Comparison of ENCODE assay signal across 30 cellular contexts in the genomic region with DNA sequence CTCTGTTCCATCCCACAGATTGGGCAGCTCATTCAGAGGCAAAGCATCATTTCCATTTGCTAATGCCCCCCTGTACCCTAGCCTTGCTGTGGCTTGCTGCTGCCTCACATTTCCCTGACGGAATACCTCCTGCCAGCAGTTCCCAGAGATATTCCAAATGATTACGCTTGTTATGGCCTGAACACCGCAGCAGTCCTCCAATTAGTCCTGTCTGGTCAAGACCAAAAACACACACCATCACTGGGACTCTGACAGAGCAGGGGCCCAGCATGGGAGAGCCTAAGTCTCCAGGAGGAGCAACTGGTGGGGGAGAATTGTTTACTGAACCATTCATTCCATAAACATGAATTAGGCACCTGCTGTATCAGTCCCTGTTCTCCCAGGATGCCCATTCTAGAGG. TPM values are rescaled to one million over a fixed set of nuclear protein-coding genes. Genes with fewer than 3 reads are reported as not detected.
"Had no signal": no experiment of that assay in that cellular context is flagged by ENCODE, and none has a peak within 500 bp of the region (broad histone marks: within the 10 kb centered on the region; RNA-seq: fewer than 3 reads in every experiment).

No MANE protein-coding gene starts in this region.

- H3K36me3 ChIP-seq: brain microvascular endothelial cell, esophagus squamous epithelium, gastroesophageal sphincter, WERI-Rb-1 had no signal

- H3K9me3 ChIP-seq: esophagus squamous epithelium, gastroesophageal sphincter had no signal

- H3K27ac Mint-ChIP-seq: activated B cell treated with CpG ODN at 0.5 μM for 24 hours; activated CD4-positive, alpha-beta memory T cell treated with anti-CD3 and anti-CD28 coated beads for 36 hours; activated CD8-positive, alpha-beta T cell treated with anti-CD3 and anti-CD28 coated beads, Interleukin-2, amount 10 ng/mL, durations not matched to agents 7 days and 5 days; activated naive CD8-positive, alpha-beta T cell; activated T-helper 17 cell treated with anti-CD3 and anti-CD28 coated beads, Interleukin-2, amount 50 U/mL, for 72 hours; effector memory CD8-positive, alpha-beta T cell; T-helper 17 cell; T-helper 2 cell treated with Interferon-gamma antibody and Interleukin-4, amounts not matched to agents 5 μg/mL and 100 μg/mL, for 36 hours had no signal

- ATAC-seq: activated CD4-positive, CD25-positive, alpha-beta regulatory T cell treated with anti-CD3 and anti-CD28 coated beads, Interleukin-2, amount 50 U/mL, for 24 hours; activated CD8-positive, alpha-beta T cell treated with anti-CD3 and anti-CD28 coated beads, Interleukin-2, amount 10 ng/mL, durations not matched to agents 7 days and 5 days; activated T-cell treated with anti-CD3 and anti-CD28 coated beads, Interleukin-2, amount 50 U/mL, for 4 hours; activated T-helper 17 cell treated with anti-CD3 and anti-CD28 coated beads, Interleukin-2, amount 50 U/mL, for 72 hours; effector memory CD8-positive, alpha-beta T cell; gastroesophageal sphincter; T-helper 17 cell had no signal

- H3K4me3 ChIP-seq: esophagus squamous epithelium, gastroesophageal sphincter had no signal

- H3K4me1 ChIP-seq: esophagus squamous epithelium, gastroesophageal sphincter had no signal

- H3K4me1 Mint-ChIP-seq: activated T-helper 17 cell treated with anti-CD3 and anti-CD28 coated beads, Interleukin-2, amount 50 U/mL, for 72 hours; T-helper 17 cell had no signal

- H3K9me3 Mint-ChIP-seq: activated B cell treated with CpG ODN at 0.5 μM for 24 hours; activated CD4-positive, alpha-beta memory T cell treated with anti-CD3 and anti-CD28 coated beads for 36 hours; activated T-cell treated with anti-CD3 and anti-CD28 coated beads, Interleukin-2, amount 50 U/mL, for 4 hours; activated T-helper 17 cell treated with anti-CD3 and anti-CD28 coated beads, Interleukin-2, amount 50 U/mL, for 72 hours; effector memory CD8-positive, alpha-beta T cell; T-helper 2 cell treated with Interferon-gamma antibody and Interleukin-4, amounts not matched to agents 5 μg/mL and 100 μg/mL, for 36 hours had no signal

- H3K27ac ChIP-seq: brain microvascular endothelial cell, epithelial cell of prostate, esophagus squamous epithelium, gastroesophageal sphincter, WERI-Rb-1 had no signal

- DNase-seq: activated B cell treated with CpG ODN at 0.5 μM for 24 hours; activated CD4-positive, alpha-beta memory T cell treated with anti-CD3 and anti-CD28 coated beads for 36 hours; activated CD4-positive, alpha-beta T cell treated with anti-CD3 and anti-CD28 coated beads for 48 hours; activated CD8-positive, alpha-beta T cell treated with anti-CD3 and anti-CD28 coated beads, Interleukin-2, amount 10 ng/mL, durations not matched to agents 7 days and 5 days; activated effector memory CD4-positive, alpha-beta T cell treated with Interleukin-2 at 50 U/mL for 16 hours; activated gamma-delta T cell treated with Interleukin-2 at 50 U/mL for 16 hours; activated naive CD4-positive, alpha-beta T cell treated with anti-CD3 and anti-CD28 coated beads, Interleukin-2, amount 50 U/mL, for 16 hours; activated naive CD4-positive, alpha-beta T cell treated with Interleukin-2 at 50 U/mL for 16 hours; activated T-cell treated with anti-CD3 and anti-CD28 coated beads, Interleukin-2, amount 50 U/mL, for 4 hours; amniotic stem cell; anterior cingulate cortex; brain microvascular endothelial cell; caudate nucleus; cortex of kidney; dermis blood vessel endothelial cell; effector CD4-positive, alpha-beta T cell; effector memory CD8-positive, alpha-beta T cell; esophagus squamous epithelium; foreskin melanocyte; hippocampal formation; T-helper 17 cell; T1000; WERI-Rb-1 had no signal

- H3K4me3 Mint-ChIP-seq: activated B cell treated with CpG ODN at 0.5 μM for 24 hours; activated CD4-positive, alpha-beta memory T cell treated with anti-CD3 and anti-CD28 coated beads for 36 hours; activated CD8-positive, alpha-beta T cell treated with anti-CD3 and anti-CD28 coated beads, Interleukin-2, amount 10 ng/mL, durations not matched to agents 7 days and 5 days; activated naive CD8-positive, alpha-beta T cell; activated T-cell treated with anti-CD3 and anti-CD28 coated beads, Interleukin-2, amount 50 U/mL, for 4 hours; activated T-helper 17 cell treated with anti-CD3 and anti-CD28 coated beads, Interleukin-2, amount 50 U/mL, for 72 hours; effector memory CD8-positive, alpha-beta T cell; T-helper 17 cell; T-helper 2 cell treated with Interferon-gamma antibody and Interleukin-4, amounts not matched to agents 5 μg/mL and 100 μg/mL, for 36 hours had no signal

- H3K36me3 Mint-ChIP-seq: activated CD4-positive, alpha-beta memory T cell treated with anti-CD3 and anti-CD28 coated beads for 36 hours; activated naive CD8-positive, alpha-beta T cell had no signal

RNA-seq across cellular contexts. Expression of a gene that starts 6.1 kb away (rescaled TPM):
- total RNA-seq: activated B cell treated with CpG ODN at 0.5 μM for 24 hours, bronchial epithelial cell, T-helper 17 cell had no signal
